In the genomic region with DNA sequence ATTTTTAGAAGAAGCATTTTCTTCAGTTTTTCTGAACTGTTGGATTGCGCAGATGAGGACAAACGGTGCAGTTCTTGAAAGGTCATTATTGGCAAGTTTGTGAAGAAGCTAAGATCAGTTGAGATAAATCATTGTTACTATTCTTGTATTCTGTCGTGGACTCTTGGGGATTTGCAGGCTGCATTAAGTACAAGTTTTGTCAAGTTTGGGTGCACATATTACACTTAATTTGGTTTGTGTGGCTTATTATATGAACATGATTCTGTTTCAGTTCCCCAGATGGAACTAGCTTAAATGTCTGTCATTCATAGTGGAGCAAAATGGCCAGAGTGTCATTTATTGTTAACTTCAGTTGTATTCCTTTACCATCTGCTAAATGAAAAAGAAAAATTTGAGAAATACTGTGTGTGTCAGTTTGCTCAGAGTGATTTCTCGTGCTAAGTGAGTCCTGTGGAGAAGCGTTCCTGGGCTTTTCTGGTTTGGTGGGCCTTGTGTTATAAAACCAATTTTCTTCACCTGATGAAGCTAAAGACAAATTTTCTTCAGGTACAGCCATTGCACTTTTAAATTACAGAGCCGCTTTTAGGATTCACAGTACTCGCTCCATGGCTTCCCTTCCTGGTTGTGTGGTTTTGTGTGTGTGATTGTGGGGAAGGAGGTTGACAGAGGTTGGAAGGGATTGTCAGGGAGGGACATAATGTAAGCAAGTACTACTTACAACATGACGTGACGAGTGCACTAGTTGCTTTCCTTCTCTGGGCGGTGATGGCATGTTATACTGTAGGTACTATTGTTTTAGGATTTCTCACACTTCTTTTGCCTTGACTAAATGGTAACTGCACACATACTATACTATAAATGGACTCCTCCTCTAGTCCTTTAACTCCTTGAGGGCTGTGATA, we compare ENCODE assay signal across 9 cellular contexts. TPM values are rescaled to one million over a fixed set of nuclear protein-coding genes. Genes with fewer than 3 reads are reported as not detected.
A peak's percentile ranks its signal among the peaks of the same experiment; 100 is the strongest.
DNase-seq lines count a peak whose midpoint lies in the region; FAIRE-seq and TF ChIP-seq lines count a peak whose summit lies in the region.
"Had no signal": no experiment of that assay in that cellular context is flagged by ENCODE, and none has a peak within 500 bp of the region (broad histone marks: within the 10 kb centered on the region; RNA-seq: fewer than 3 reads in every experiment).

No MANE protein-coding gene starts in this region.

- H3K4me1 ChIP-seq in iPS-18a (ENCODE audit: control insufficient read depth, low read depth, low read length): peaks cover 12% of the 10 kb centered on the region
- peaks cover 12% of the 10 kb centered on the region for H3K4me1 ChIP-seq in stomach smooth muscle (ENCODE audit: control insufficient read depth, insufficient read depth, low read length)

- no peak for TF ChIP-seq CTCF in RWPE1 (conservative IDR thresholded peaks at IDR 0.05; ENCODE audit: low read depth)

- no peaks in the 10 kb centered on the region for H3K27me3 Mint-ChIP-seq in activated CD4-positive, alpha-beta memory T cell treated with anti-CD3 and anti-CD28 coated beads, Interleukin-2, amount 10 ng/mL, durations not matched to agents 7 days and 5 days

- POLR2A ChIA-PET in activated CD4-positive, alpha-beta memory T cell treated with anti-CD3 and anti-CD28 coated beads, Interleukin-2, amount 10 ng/mL, durations not matched to agents 7 days and 5 days (lab: Charles Lee): interaction anchor here (1.0 to 9.5 kb wide), 9 partner anchors 15 to 309 kb away, joined by 3 to 106 read pairs (median 5); no protein-coding TSS in a partner anchor
- POLR2A ChIA-PET in RWPE1 (lab: Yijun Ruan, JAX; ENCODE audit: low non-redundant PET): no interaction called here

- H3K27ac ChIP-seq in iPS-18a (ENCODE audit: low read length): no peak overlapping the region
- peak overlapping the region; percentile 3 for H3K27ac ChIP-seq in stomach smooth muscle (ENCODE audit: low read length)
- H3K27ac ChIP-seq in RWPE1: no peak overlapping the region

- peaks cover 59% of the 10 kb centered on the region for H3K4me1 Mint-ChIP-seq in activated CD4-positive, alpha-beta memory T cell treated with anti-CD3 and anti-CD28 coated beads, Interleukin-2, amount 10 ng/mL, durations not matched to agents 7 days and 5 days

- DNase-seq in NCI-H82 (lab: John Stamatoyannopoulos, UW) (peak; percentile 27), NCI-H82 treated with DMSO at 0.1 percent for 48 hours (lab: John Stamatoyannopoulos, UW; ENCODE audit: unreplicated experiment) (no peak), cerebellar nuclear complex (lab: John Stamatoyannopoulos, UW) (no peak), RWPE1 (ENCODE audit: low spot score) (no peak), urothelium cell line (ENCODE audit: low spot score) (no peak)
- DNase-seq in activated CD4-positive, alpha-beta memory T cell treated with anti-CD3 and anti-CD28 coated beads, Interleukin-2, amount 10 ng/mL, durations not matched to agents 7 days and 5 days: no peak

- H3K27me3 ChIP-seq in iPS-18a (ENCODE audit: control insufficient read depth, insufficient read depth, low read length) (no peaks in the 10 kb centered on the region), stomach smooth muscle (ENCODE audit: control insufficient read depth in 1 of 2, insufficient read depth in 2 of 2, low read length in 2 of 2) (no peaks in the 10 kb centered on the region)

- H3K9me3 ChIP-seq in iPS-18a (ENCODE audit: control insufficient read depth, low read depth, low read length): no peaks in the 10 kb centered on the region
- no peaks in the 10 kb centered on the region for H3K9me3 ChIP-seq in stomach smooth muscle (ENCODE audit: control insufficient read depth in 2 of 2, low read length in 2 of 2)

- H3K4me3 ChIP-seq in iPS-18a (ENCODE audit: low read length): peak overlapping the region; percentile 73
- H3K4me3 ChIP-seq in stomach smooth muscle (ENCODE audit: low read length in 2 of 2): peak overlapping the region; percentile 61 to 80

- peak overlapping the region; percentile 78 for H3K4me3 Mint-ChIP-seq in activated CD4-positive, alpha-beta memory T cell treated with anti-CD3 and anti-CD28 coated beads, Interleukin-2, amount 10 ng/mL, durations not matched to agents 7 days and 5 days

- CTCF ChIA-PET in activated CD4-positive, alpha-beta memory T cell treated with anti-CD3 and anti-CD28 coated beads, Interleukin-2, amount 10 ng/mL, durations not matched to agents 7 days and 5 days (lab: Charles Lee): interaction anchor here (0.9 to 3.7 kb wide), 7 partner anchors 21 to 66 kb away, joined by 3 to 20 read pairs (median 5); no protein-coding TSS in a partner anchor
- CTCF ChIA-PET in RWPE1 (lab: Yijun Ruan, JAX): interaction anchor here (0.5 to 0.6 kb wide), 2 partner anchors 53 to 384 kb away, joined by 3 read pairs; no protein-coding TSS in a partner anchor

- H3K36me3 Mint-ChIP-seq in activated CD4-positive, alpha-beta memory T cell treated with anti-CD3 and anti-CD28 coated beads, Interleukin-2, amount 10 ng/mL, durations not matched to agents 7 days and 5 days (ENCODE audit: low read depth): peaks cover 44% of the 10 kb centered on the region

- H3K9ac ChIP-seq in iPS-18a (ENCODE audit: low read length) (peak overlapping the region; percentile 53), stomach smooth muscle (ENCODE audit: low read length in 2 of 2) (peak overlapping the region; percentile 2 to 68)

- H3K9me3 Mint-ChIP-seq in activated CD4-positive, alpha-beta memory T cell treated with anti-CD3 and anti-CD28 coated beads, Interleukin-2, amount 10 ng/mL, durations not matched to agents 7 days and 5 days: no peaks in the 10 kb centered on the region

- H3K27ac Mint-ChIP-seq in activated CD4-positive, alpha-beta memory T cell treated with anti-CD3 and anti-CD28 coated beads, Interleukin-2, amount 10 ng/mL, durations not matched to agents 7 days and 5 days: peak overlapping the region; percentile 37

- no peaks in the 10 kb centered on the region for H3K36me3 ChIP-seq in iPS-18a (ENCODE audit: control insufficient read depth, low read depth, low read length)
- H3K36me3 ChIP-seq in stomach smooth muscle (ENCODE audit: control insufficient read depth in 2 of 2, insufficient read depth in 2 of 2, low read length in 2 of 2): peaks cover 0 to under 1% of the 10 kb centered on the region in 2 donors

- FAIRE-seq in urothelium cell line (lab: Jason Lieb, UNC): no peak
- FAIRE-seq: A204.1 had no signal

RNA-seq across cellular contexts. Expression of a gene that starts 1.7 kb away (rescaled TPM):
- total RNA-seq in activated CD4-positive, alpha-beta memory T cell treated with anti-CD3 and anti-CD28 coated beads, Interleukin-2, amount 10 ng/mL, durations not matched to agents 7 days and 5 days: 100 to 1,000 TPM; 153 to 170 TPM
